Comparison of ENCODE assay signal across 15 cellular contexts in the genomic region with DNA sequence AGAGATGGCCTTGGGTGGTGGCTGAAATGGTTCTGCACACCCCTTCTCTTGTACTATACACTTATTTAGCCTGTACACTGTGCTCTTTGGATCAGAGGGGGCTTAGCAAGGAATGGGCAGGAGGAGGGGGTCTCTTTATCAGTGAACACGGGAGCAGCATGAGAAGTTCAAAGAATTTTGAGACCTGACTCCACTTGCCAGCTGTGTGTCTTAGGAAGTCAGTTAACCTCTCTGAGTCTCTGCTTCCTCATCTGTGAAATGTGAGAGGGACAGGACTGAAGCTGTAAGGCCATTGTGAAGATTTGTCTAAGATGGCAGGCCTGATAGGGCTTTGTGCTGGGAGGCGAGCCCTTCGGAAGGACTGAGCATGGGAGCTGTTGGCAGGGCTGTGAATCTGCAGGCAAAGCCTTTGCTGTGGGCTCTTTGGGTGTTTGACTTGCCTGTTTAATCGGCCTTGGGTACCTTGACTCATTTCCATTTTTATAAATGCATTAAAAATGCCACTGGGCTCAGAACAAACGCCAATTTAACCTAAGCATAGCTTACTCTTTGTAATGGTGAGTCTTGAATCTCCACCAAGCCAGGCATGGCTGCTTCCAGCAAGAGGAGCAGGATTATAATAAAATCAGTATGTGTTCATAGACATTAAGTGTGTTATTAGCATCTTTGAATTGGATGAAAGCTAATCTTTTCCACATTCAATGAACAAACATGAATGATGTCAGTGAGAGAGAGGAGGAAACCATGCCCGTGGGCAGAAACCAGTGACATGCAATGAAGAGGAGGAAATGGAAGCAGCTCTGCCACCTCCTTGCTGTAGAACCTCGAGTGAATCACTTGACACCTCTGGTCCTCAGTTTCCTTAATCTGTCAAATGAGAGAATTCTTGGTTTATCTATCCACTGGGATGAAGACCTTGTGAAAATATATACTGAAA.
DNase-seq lines count a peak whose midpoint lies in the region; ATAC-seq, FAIRE-seq and TF ChIP-seq lines count a peak whose summit lies in the region.
"Had no signal": no experiment of that assay in that cellular context is flagged by ENCODE, and none has a peak within 500 bp of the region (broad histone marks: within the 10 kb centered on the region; RNA-seq: fewer than 3 reads in every experiment).

No MANE protein-coding gene starts in this region.

- H3K9ac ChIP-seq in DND-41 (ENCODE audit: low read depth, low read length) (peak overlapping the region; percentile 0; the same call in 1 of the 2 replicates), mesenchymal stem cell (ENCODE audit: low read length) (no peak overlapping the region)

- TF ChIP-seq CTCF in DND-41 (IDR thresholded peaks at IDR 0.05; ENCODE audit: borderline replicate concordance, extremely low read depth, low read length, poor library complexity, severe bottlenecking): no peak

- H3K4ac ChIP-seq in mesenchymal stem cell (ENCODE audit: low read depth in 1 of 2, low read length in 2 of 2): peak overlapping the region; percentile 32 to 73

- no peaks in the 10 kb centered on the region for H3K79me1 ChIP-seq in mesenchymal stem cell (replicated peaks; ENCODE audit: low read length, poor library complexity, severe bottlenecking)

- peak overlapping the region; percentile 79 for H4K91ac ChIP-seq in mesenchymal stem cell (ENCODE audit: low read length)

- peak; percentile 45 for DNase-seq in DND-41
- peak; percentile 69 for DNase-seq in M059J (ENCODE audit: low read depth)
- peak; percentile 47 for DNase-seq in activated CD8-positive, alpha-beta memory T cell treated with anti-CD3 and anti-CD28 coated beads, Interleukin-2, amount 50 U/mL, for 48 hours
- peak; percentile 53 for DNase-seq in mesenchymal stem cell
- no peak for DNase-seq in HTR-8/SVneo (ENCODE audit: insufficient read length, low spot score)
- no peak for DNase-seq in SIG-M5 treated with dmso at 0.1 percent for 504 hours (lab: John Stamatoyannopoulos, UW; ENCODE audit: unreplicated experiment)
- DNase-seq: CD8-positive, alpha-beta memory T cell; H9; left colon; NCI-H2171 treated with DMSO at 0.1 percent for 48 hours had no signal

- H2BK15ac ChIP-seq in mesenchymal stem cell (ENCODE audit: low read depth, poor library complexity, severe bottlenecking): no peak overlapping the region

- H3K36me3 ChIP-seq in DND-41 (ENCODE audit: insufficient read depth, low read length): no peaks in the 10 kb centered on the region
- H3K36me3 ChIP-seq in mesenchymal stem cell (ENCODE audit: control insufficient read depth in 1 of 2, insufficient read depth in 2 of 2, low read depth in 1 of 2, low read length in 2 of 2): no peaks in the 10 kb centered on the region
- H3K36me3 ChIP-seq: right lobe of liver had no signal

- H3K27me3 ChIP-seq in DND-41 (ENCODE audit: insufficient read depth, low read length, poor library complexity) (no peaks in the 10 kb centered on the region), mesenchymal stem cell (ENCODE audit: control insufficient read depth in 1 of 2, insufficient read depth in 1 of 2, low read length in 2 of 2) (no peaks in the 10 kb centered on the region)
- H3K27me3 ChIP-seq: right lobe of liver had no signal

- no peak overlapping the region for H3K4me3 ChIP-seq in DND-41 (ENCODE audit: low read depth in 1 of 2, low read length in 2 of 2)
- no peak overlapping the region for H3K4me3 ChIP-seq in mesenchymal stem cell (ENCODE audit: insufficient read depth in 1 of 2, low read depth in 1 of 2, low read length in 2 of 2)
- H3K4me3 ChIP-seq: PC-9, right lobe of liver had no signal

- WGBS in mesenchymal stem cell: 67% methylated on average over 6 of the region's 7 CpGs

- no peaks in the 10 kb centered on the region for H4K20me1 ChIP-seq in DND-41 (ENCODE audit: insufficient read depth, low read length)

- peak overlapping the region; percentile 88 to 96 for H2BK12ac ChIP-seq in mesenchymal stem cell (ENCODE audit: low read length in 2 of 2)

- 0 out of 2 replicates have a peak overlapping the region, but pooled peaks have one; percentile 26 for H2AFZ ChIP-seq in DND-41 (ENCODE audit: low read depth, low read length)
- H2AFZ ChIP-seq in mesenchymal stem cell (ENCODE audit: low read depth, low read length): no peak overlapping the region
- H2AFZ ChIP-seq: PC-9 had no signal

- H3K4me2 ChIP-seq in DND-41 (ENCODE audit: insufficient read depth, low read length): peak overlapping the region; percentile 43
- no peak overlapping the region for H3K4me2 ChIP-seq in mesenchymal stem cell (ENCODE audit: low read length, poor library complexity, severe bottlenecking)
- H3K4me2 ChIP-seq: PC-9 had no signal

- peak; percentile 55 for ATAC-seq in DND-41 (ENCODE audit: insufficient read depth, low read depth)
- no peak for ATAC-seq in HG03139 (IDR thresholded peaks at IDR 0.05; ENCODE audit: unreplicated experiment)
- ATAC-seq in HG02938 (IDR thresholded peaks at IDR 0.05; ENCODE audit: unreplicated experiment): no peak
- ATAC-seq: left colon had no signal

- no peaks in the 10 kb centered on the region for H3K79me2 ChIP-seq in DND-41 (ENCODE audit: insufficient read depth, low read length)

- H2AK5ac ChIP-seq in mesenchymal stem cell (ENCODE audit: low read length, severe bottlenecking): peak overlapping the region; percentile 42

- H2BK120ac ChIP-seq in mesenchymal stem cell (ENCODE audit: low read depth, low read length): peak overlapping the region; percentile 97

- H3K27ac ChIP-seq in DND-41 (ENCODE audit: low read length): peak overlapping the region; percentile 69
- no peak overlapping the region for H3K27ac ChIP-seq in mesenchymal stem cell (ENCODE audit: low read length, poor library complexity, severe bottlenecking)
- H3K27ac ChIP-seq: PC-9 had no signal

- peak overlapping the region; percentile 70 for H4K8ac ChIP-seq in mesenchymal stem cell (ENCODE audit: low read length)

- peak overlapping the region in 1 of 2 experiments; percentile 3 for H3K23ac ChIP-seq in mesenchymal stem cell (ENCODE audit: low read length in 2 of 2)

- peak overlapping the region in 1 of 2 experiments; percentile 9 for H3K14ac ChIP-seq in mesenchymal stem cell (ENCODE audit: low read length in 2 of 2)

- peak overlapping the region; percentile 87 to 95 for H3K18ac ChIP-seq in mesenchymal stem cell (ENCODE audit: low read depth in 1 of 2, low read length in 2 of 2)

- FAIRE-seq in HTR-8/SVneo (lab: Jason Lieb, UNC): no peak
- FAIRE-seq: endothelial cell of umbilical vein had no signal

- H3K4me1 ChIP-seq in DND-41 (ENCODE audit: insufficient read depth, low read length) (peaks cover 51% of the 10 kb centered on the region), mesenchymal stem cell (ENCODE audit: control insufficient read depth, insufficient read depth, low read depth, low read length) (peaks cover 18% of the 10 kb centered on the region)

- no peak overlapping the region for H2BK5ac ChIP-seq in mesenchymal stem cell (ENCODE audit: low read depth, low read length, poor library complexity, severe bottlenecking)

- no peaks in the 10 kb centered on the region for H3K9me3 ChIP-seq in DND-41 (ENCODE audit: insufficient read depth, low read length, severe bottlenecking)
- no peaks in the 10 kb centered on the region for H3K9me3 ChIP-seq in mesenchymal stem cell (ENCODE audit: control insufficient read depth, low read length)
- H3K9me3 ChIP-seq: right lobe of liver had no signal

Comparison
In these comparisons a context has a peak if more than half of its experiments do, and no peak if none do; other contexts are left out.
1. DNase-seq: peak in DND-41 (single experiment), M059J (single experiment), activated CD8-positive, alpha-beta memory T cell treated with anti-CD3 and anti-CD28 coated beads, Interleukin-2, amount 50 U/mL, for 48 hours (single experiment) and mesenchymal stem cell (single experiment); none in HTR-8/SVneo (single experiment) and SIG-M5 treated with dmso at 0.1 percent for 504 hours (single experiment).